ENCODE assay signal across 18 cellular contexts in the genomic region with DNA sequence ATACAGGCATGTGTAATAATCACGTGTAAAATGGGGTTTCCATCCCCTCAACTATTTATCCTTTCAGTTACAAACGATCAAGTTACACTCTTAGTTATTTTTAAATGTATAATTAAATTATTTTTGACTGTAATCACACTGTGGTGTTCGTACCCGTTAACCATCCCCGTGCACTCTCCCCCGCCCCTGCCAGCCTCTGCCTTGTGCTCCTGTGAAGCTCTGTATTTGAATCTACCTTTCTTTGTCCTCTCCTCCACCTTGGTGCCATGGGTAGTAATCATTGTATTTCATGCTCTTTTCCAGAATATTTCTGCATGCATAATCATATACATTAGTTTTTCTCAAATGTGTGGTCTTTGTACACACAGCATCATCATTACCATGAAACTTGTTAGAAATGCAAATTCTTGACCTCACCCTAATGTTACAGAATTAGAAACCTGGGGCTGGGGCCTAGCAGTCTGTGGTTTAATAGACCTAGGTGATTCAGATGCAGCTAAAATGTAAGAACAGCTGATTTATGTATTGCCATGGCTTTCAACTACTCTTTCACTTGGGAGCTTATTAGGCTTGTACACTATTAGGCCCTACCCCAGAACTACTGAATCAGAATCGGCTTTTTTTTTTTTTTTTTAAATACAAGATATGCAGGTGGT.
DNase-seq lines count a peak whose midpoint lies in the region; ATAC-seq lines count a peak whose summit lies in the region.
"Had no signal": no experiment of that assay in that cellular context is flagged by ENCODE, and none has a peak within 500 bp of the region (broad histone marks: within the 10 kb centered on the region; RNA-seq: fewer than 3 reads in every experiment).

No MANE protein-coding gene starts in this region.

- no peak overlapping the region for H3K9ac ChIP-seq in Karpas-422 (ENCODE audit: low read length)

- H3K27me3 ChIP-seq in Karpas-422 (ENCODE audit: low read length): no peaks in the 10 kb centered on the region
- H3K27me3 ChIP-seq: stomach had no signal

- no peaks in the 10 kb centered on the region for H3K9me3 Mint-ChIP-seq in stimulated activated naive CD8-positive, alpha-beta T cell treated with anti-CD3 and anti-CD28 coated beads, Interleukin-15, amount 100 ng/mL, for 72 hours
- H3K9me3 Mint-ChIP-seq: activated T-cell treated with anti-CD3 and anti-CD28 coated beads, Interleukin-2, amount 50 U/mL, for 4 hours; naive thymus-derived CD4-positive, alpha-beta T cell had no signal

- no peaks in the 10 kb centered on the region for H4K20me1 ChIP-seq in Karpas-422 (ENCODE audit: insufficient read depth, low read depth, low read length)

- H3K9me2 ChIP-seq in Karpas-422 (replicated peaks; ENCODE audit: insufficient read depth, low read length): no peaks in the 10 kb centered on the region

- no peak overlapping the region for H3K4me3 Mint-ChIP-seq in stimulated activated naive CD8-positive, alpha-beta T cell treated with anti-CD3 and anti-CD28 coated beads, Interleukin-15, amount 100 ng/mL, for 72 hours
- H3K4me3 Mint-ChIP-seq: activated T-cell treated with anti-CD3 and anti-CD28 coated beads, Interleukin-2, amount 50 U/mL, for 4 hours had no signal

- H3K4me1 Mint-ChIP-seq in stimulated activated naive CD8-positive, alpha-beta T cell treated with anti-CD3 and anti-CD28 coated beads, Interleukin-15, amount 100 ng/mL, for 72 hours: peaks cover 42% of the 10 kb centered on the region

- peak; percentile 53 for ATAC-seq in stimulated activated naive CD8-positive, alpha-beta T cell treated with anti-CD3 and anti-CD28 coated beads, Interleukin-15, amount 100 ng/mL, for 72 hours
- ATAC-seq in stimulated activated naive CD8-positive, alpha-beta T cell treated with anti-CD3 and anti-CD28 coated beads, Interleukin-15, Interleukin-2, amounts not matched to agents 100 U/mL and 50 U/mL, for 24 hours: no peak
- ATAC-seq in HG02678 (IDR thresholded peaks at IDR 0.05; ENCODE audit: unreplicated experiment) (peak; percentile 59), HG03108 (IDR thresholded peaks at IDR 0.05; ENCODE audit: unreplicated experiment) (no peak)
- ATAC-seq: activated T-cell treated with anti-CD3 and anti-CD28 coated beads, Interleukin-2, amount 50 U/mL, for 4 hours; naive thymus-derived CD4-positive, alpha-beta T cell; psoas muscle had no signal

- no peaks in the 10 kb centered on the region for H3K27me3 Mint-ChIP-seq in stimulated activated naive CD8-positive, alpha-beta T cell treated with anti-CD3 and anti-CD28 coated beads, Interleukin-15, amount 100 ng/mL, for 72 hours
- H3K27me3 Mint-ChIP-seq: naive thymus-derived CD4-positive, alpha-beta T cell had no signal

- no peak overlapping the region for H3K4me2 ChIP-seq in Karpas-422 (ENCODE audit: low read depth, low read length, poor library complexity, severe bottlenecking)
- H3K4me2 ChIP-seq: PC-9 had no signal

- H3K27ac Mint-ChIP-seq in stimulated activated naive CD8-positive, alpha-beta T cell treated with anti-CD3 and anti-CD28 coated beads, Interleukin-15, amount 100 ng/mL, for 72 hours: peak overlapping the region; percentile 15 to 37

- no peaks in the 10 kb centered on the region for H3K9me3 ChIP-seq in Karpas-422 (ENCODE audit: low read length)
- H3K9me3 ChIP-seq: psoas muscle, stomach had no signal

- H3K4me3 ChIP-seq in Karpas-422 (ENCODE audit: low read length): no peak overlapping the region
- H3K4me3 ChIP-seq: PC-9, psoas muscle, stomach had no signal

- no peak for DNase-seq in stimulated activated naive CD8-positive, alpha-beta T cell treated with anti-CD3 and anti-CD28 coated beads, Interleukin-15, amount 100 ng/mL, for 72 hours
- DNase-seq in stimulated activated naive CD8-positive, alpha-beta T cell treated with anti-CD3 and anti-CD28 coated beads, Interleukin-15, Interleukin-2, amounts not matched to agents 100 U/mL and 50 U/mL, for 24 hours: no peak
- DNase-seq in Karpas-422 (no peak), NCI-H69 (lab: John Stamatoyannopoulos, UW) (no peak), cerebellar cortex (ENCODE audit: low spot score) (no peak), GM19240 (ENCODE audit: insufficient read length, low spot score) (no peak)
- DNase-seq: ACHN; activated CD4-positive, alpha-beta T cell treated with anti-CD3 and anti-CD28 coated beads, Interleukin-2, amount 50 U/mL, for 1 hour; activated T-cell treated with anti-CD3 and anti-CD28 coated beads, Interleukin-2, amount 50 U/mL, for 4 hours; DMS53; effector CD4-positive, alpha-beta T cell; naive thymus-derived CD4-positive, alpha-beta T cell; NCI-H2081 treated with DMSO at 0.1 percent for 48 hours; PC-9; psoas muscle; stomach had no signal

- peak overlapping the region; percentile 27 for H3K27ac ChIP-seq in Karpas-422 (ENCODE audit: low read length)
- H3K27ac ChIP-seq: PC-9, psoas muscle, stomach had no signal

- peaks cover 75% of the 10 kb centered on the region for H3K4me1 ChIP-seq in Karpas-422 (ENCODE audit: low read length)
- H3K4me1 ChIP-seq: psoas muscle, stomach had no signal

- H3K36me3 ChIP-seq in Karpas-422 (ENCODE audit: insufficient read depth, low read length): peaks cover 76% of the 10 kb centered on the region

- H3K79me2 ChIP-seq in Karpas-422 (ENCODE audit: low read length): peaks cover 77% of the 10 kb centered on the region

- H2AFZ ChIP-seq in Karpas-422 (ENCODE audit: low read length): no peak overlapping the region
- H2AFZ ChIP-seq: PC-9 had no signal

Comparison
In these comparisons a context has a peak if more than half of its experiments do, and no peak if none do; other contexts are left out.
1. ATAC-seq: peak in stimulated activated naive CD8-positive, alpha-beta T cell treated with anti-CD3 and anti-CD28 coated beads, Interleukin-15, amount 100 ng/mL, for 72 hours (single experiment) and HG02678 (single experiment); none in stimulated activated naive CD8-positive, alpha-beta T cell treated with anti-CD3 and anti-CD28 coated beads, Interleukin-15, Interleukin-2, amounts not matched to agents 100 U/mL and 50 U/mL, for 24 hours (single experiment) and HG03108 (single experiment).